Comparison of ENCODE assay signal across 9 cellular contexts in genomic region chr4:26074672-26075071, GRCh38.
DNase-seq lines count a peak whose midpoint lies in the region; ATAC-seq, FAIRE-seq and TF ChIP-seq lines count a peak whose summit lies in the region.
"Had no signal": no experiment of that assay in that cellular context is flagged by ENCODE, and none has a peak within 500 bp of the region (broad histone marks: within the 10 kb centered on the region; RNA-seq: fewer than 3 reads in every experiment).

No MANE protein-coding gene starts in this region.

- no peaks in the 10 kb centered on the region for H3K36me3 ChIP-seq in SK-N-MC (ENCODE audit: insufficient read depth, low read length)
- H3K36me3 ChIP-seq in heart right ventricle: no peaks in the 10 kb centered on the region

- H3K9me3 ChIP-seq in SK-N-MC (ENCODE audit: low read depth, low read length) (no peaks in the 10 kb centered on the region), heart right ventricle (peaks cover 0 to 12% (median 0%) of the 10 kb centered on the region in 11 donors)

- H3K4me3 ChIP-seq in SK-N-MC: peak overlapping the region; percentile 42
- no peak overlapping the region for H3K4me3 ChIP-seq in heart right ventricle

- no peak for TF ChIP-seq POLR2A in H54 (IDR thresholded peaks at IDR 0.05; ENCODE audit: low read depth, low read length)

- H3K4me1 ChIP-seq in heart right ventricle: peaks cover 0 to 63% (median 0%) of the 10 kb centered on the region in 9 donors

- ATAC-seq in GM19035 (IDR thresholded peaks at IDR 0.05; ENCODE audit: unreplicated experiment) (peak; percentile 72), HG02885 (IDR thresholded peaks at IDR 0.05; ENCODE audit: poor library complexity, unreplicated experiment) (peak; percentile 79), heart right ventricle (peak in 7 of 8 donors; percentile 44 to 69 (median 63))

- no peak overlapping the region for H3K9ac ChIP-seq in SK-N-MC (ENCODE audit: insufficient read length)

- no peak for DNase-seq in SK-N-MC (ENCODE audit: low read depth, low spot score)
- peak in 1 of 2 donors; percentile 27 for DNase-seq in heart right ventricle
- DNase-seq in stimulated activated CD8-positive, alpha-beta memory T cell treated with anti-CD3 and anti-CD28 coated beads, Interleukin-7, amount 100 ng/mL, for 4 hours (ENCODE audit: low read depth in 2 of 2): peak; percentile 38 to 54
- DNase-seq in SW480 (ENCODE audit: low spot score): no peak
- DNase-seq in NCI-H69 (lab: John Stamatoyannopoulos, UW): no peak
- DNase-seq in H54 (ENCODE audit: insufficient read length, low spot score): no peak

- H3K27ac ChIP-seq in SK-N-MC (no peak overlapping the region), heart right ventricle (peak overlapping the region in 4 of 10 donors; percentile 6 to 90 (median 39))

- intact Hi-C loops in heart right ventricle (cut with DNase I): no loop called here

- TF ChIP-seq CTCF in heart right ventricle (IDR thresholded peaks at IDR 0.05): no peak

- WGBS in heart right ventricle, 2 donors: 68 to 75% methylated on average over 5 of the region's 5 CpGs

- peaks cover 0 to under 1% (median 0%) of the 10 kb centered on the region in 7 donors for H3K27me3 ChIP-seq in heart right ventricle

- no peak for FAIRE-seq in H54 (lab: Jason Lieb, UNC)
- FAIRE-seq: endothelial cell of umbilical vein had no signal

Comparison
In these comparisons a context has a peak if more than half of its experiments do, and no peak if none do; other contexts are left out.
1. DNase-seq: peak in stimulated activated CD8-positive, alpha-beta memory T cell treated with anti-CD3 and anti-CD28 coated beads, Interleukin-7, amount 100 ng/mL, for 4 hours (2 of 2); none in SK-N-MC (single experiment), SW480 (single experiment), NCI-H69 (single experiment) and H54 (single experiment).
2. Peak in every context shown above with its lines, with median percentiles within 50 percentile points of each other: ATAC-seq.